9 cellular contexts compared by ENCODE assay signal in genomic region chr4:6221851-6222760, GRCh38. TPM values are rescaled to one million over a fixed set of nuclear protein-coding genes. Genes with fewer than 3 reads are reported as not detected.
A peak's percentile ranks its signal among the peaks of the same experiment; 100 is the strongest.
DNase-seq lines count a peak whose midpoint lies in the region; ATAC-seq and TF ChIP-seq lines count a peak whose summit lies in the region.
"Had no signal": no experiment of that assay in that cellular context is flagged by ENCODE, and none has a peak within 500 bp of the region (broad histone marks: within the 10 kb centered on the region; RNA-seq: fewer than 3 reads in every experiment).

No MANE protein-coding gene starts in this region.

- TF ChIP-seq CTCF in colonic mucosa (IDR thresholded peaks at IDR 0.05) = no peak
- no peak for TF ChIP-seq CTCF in upper lobe of right lung (IDR thresholded peaks at IDR 0.05)

- peak overlapping the region; percentile 44 for H3K4me3 ChIP-seq in CD4-positive, CD25-positive, alpha-beta regulatory T cell (ENCODE audit: low read depth, low read length)
- H3K4me3 ChIP-seq in colonic mucosa (peak overlapping the region; percentile 11), upper lobe of right lung (no peak overlapping the region)

- H3K27me3 Mint-ChIP-seq in CD4-positive, CD25-positive, alpha-beta regulatory T cell = peaks cover 49% of the 10 kb centered on the region

- peaks cover 4% of the 10 kb centered on the region for H3K4me1 ChIP-seq in CD4-positive, CD25-positive, alpha-beta regulatory T cell (ENCODE audit: control insufficient read depth, insufficient read depth, low read length, poor library complexity, severe bottlenecking)
- H3K4me1 ChIP-seq in colonic mucosa = no peaks in the 10 kb centered on the region
- H3K4me1 ChIP-seq in upper lobe of right lung = no peaks in the 10 kb centered on the region
- H3K4me1 ChIP-seq: parathyroid adenoma had no signal

- ATAC-seq in CD4-positive, CD25-positive, alpha-beta regulatory T cell (ENCODE audit: low read depth in 2 of 2) = peak; percentile 60 to 61
- peak; percentile 85 for ATAC-seq in upper lobe of right lung
- no peak for ATAC-seq in GM21723 (IDR thresholded peaks at IDR 0.05; ENCODE audit: unreplicated experiment)

- H3K9ac ChIP-seq in colonic mucosa (ENCODE audit: low read depth in 2 of 2, low read length in 2 of 2) = no peak overlapping the region
- H3K9ac ChIP-seq: parathyroid adenoma had no signal

- peaks cover 3 to 6% of the 10 kb centered on the region in 2 experiments for H3K9me3 ChIP-seq in CD4-positive, CD25-positive, alpha-beta regulatory T cell (ENCODE audit: control insufficient read depth in 2 of 2, low read length in 2 of 2)
- H3K9me3 ChIP-seq in colonic mucosa (no peaks in the 10 kb centered on the region), upper lobe of right lung (no peaks in the 10 kb centered on the region)

- peak; percentile 12 to 25 (median 21) for DNase-seq in CD4-positive, CD25-positive, alpha-beta regulatory T cell
- DNase-seq in NCI-H187 treated with DMSO at 0.1 percent for 48 hours (lab: John Stamatoyannopoulos, UW) = peak; percentile 39
- DNase-seq in colonic mucosa = peak; percentile 35
- DNase-seq in medulla oblongata (ENCODE audit: extremely low spot score) = peak; percentile 75
- DNase-seq in upper lobe of right lung = peak; percentile 64
- no peak for DNase-seq in DMS79 (lab: John Stamatoyannopoulos, UW)
- no peak for DNase-seq in kidney glomerular epithelial cell (lab: John Stamatoyannopoulos, UW)

- H3K27me3 ChIP-seq in CD4-positive, CD25-positive, alpha-beta regulatory T cell (ENCODE audit: control insufficient read depth, insufficient read depth, low read length) = peaks cover 35% of the 10 kb centered on the region
- H3K27me3 ChIP-seq in colonic mucosa (peaks cover 19% of the 10 kb centered on the region), upper lobe of right lung (peaks cover 38% of the 10 kb centered on the region)

- no peak overlapping the region for H3K27ac Mint-ChIP-seq in CD4-positive, CD25-positive, alpha-beta regulatory T cell

- no peaks in the 10 kb centered on the region for H3K36me3 ChIP-seq in CD4-positive, CD25-positive, alpha-beta regulatory T cell (ENCODE audit: control insufficient read depth, insufficient read depth, low read length)
- H3K36me3 ChIP-seq in colonic mucosa (no peaks in the 10 kb centered on the region), upper lobe of right lung (no peaks in the 10 kb centered on the region)

- peaks cover 0 to 10% (median 1%) of the 10 kb centered on the region in 7 donors for H3K9me3 Mint-ChIP-seq in CD4-positive, CD25-positive, alpha-beta regulatory T cell

- peaks cover 0 to 7% (median 4%) of the 10 kb centered on the region in 4 donors for H3K4me1 Mint-ChIP-seq in CD4-positive, CD25-positive, alpha-beta regulatory T cell

- H3K27ac ChIP-seq in CD4-positive, CD25-positive, alpha-beta regulatory T cell (ENCODE audit: insufficient read depth, low read length, poor library complexity, severe bottlenecking) = no peak overlapping the region
- H3K27ac ChIP-seq in colonic mucosa (no peak overlapping the region), upper lobe of right lung (no peak overlapping the region)
- H3K27ac ChIP-seq: parathyroid adenoma had no signal

- H3K36me3 Mint-ChIP-seq in CD4-positive, CD25-positive, alpha-beta regulatory T cell = no peaks in the 10 kb centered on the region

- H3K4me3 Mint-ChIP-seq in CD4-positive, CD25-positive, alpha-beta regulatory T cell = no peak overlapping the region

- intact Hi-C loops in colonic mucosa (cut with DNase I) = no loop called here
- intact Hi-C loops in upper lobe of right lung (cut with DNase I) = no loop called here

RNA-seq across cellular contexts. Expression of gene JAKMIP1, which starts 21.8 kb away (rescaled TPM):
- total RNA-seq in CD4-positive, CD25-positive, alpha-beta regulatory T cell = 39.7 TPM
- 10 to 100 TPM; 18.7 to 33.7 (median 26.3) TPM for polyA plus RNA-seq in CD4-positive, CD25-positive, alpha-beta regulatory T cell
- total RNA-seq in colonic mucosa (under 1 TPM; 0.19 to 0.42 TPM), upper lobe of right lung (0.64 TPM)

RNA-seq across cellular contexts. Expression of gene WFS1, which starts 47.5 kb away (rescaled TPM):
- total RNA-seq in CD4-positive, CD25-positive, alpha-beta regulatory T cell = 3.8 TPM
- 1 to 10 TPM; 2.5 to 4.2 (median 3.4) TPM for polyA plus RNA-seq in CD4-positive, CD25-positive, alpha-beta regulatory T cell
- total RNA-seq in colonic mucosa (10 to 100 TPM; 12.1 to 12.7 TPM), upper lobe of right lung (110 TPM)

Comparison
In these comparisons a context has a peak if more than half of its experiments do, and no peak if none do; other contexts are left out.
1. DNase-seq: peak in CD4-positive, CD25-positive, alpha-beta regulatory T cell (3 of 3), NCI-H187 treated with DMSO at 0.1 percent for 48 hours (single experiment), colonic mucosa (single experiment), medulla oblongata (single experiment) and upper lobe of right lung (single experiment); none in DMS79 (single experiment) and kidney glomerular epithelial cell (single experiment).
2. RNA of gene JAKMIP1, which starts 21.8 kb away (total RNA-seq): 39.7 TPM in CD4-positive, CD25-positive, alpha-beta regulatory T cell (single experiment); 0.64 TPM in upper lobe of right lung (single experiment) and 0.19 to 0.42 TPM in colonic mucosa; every median in the first group is over 10 times any median in the second.